In the genomic region with DNA sequence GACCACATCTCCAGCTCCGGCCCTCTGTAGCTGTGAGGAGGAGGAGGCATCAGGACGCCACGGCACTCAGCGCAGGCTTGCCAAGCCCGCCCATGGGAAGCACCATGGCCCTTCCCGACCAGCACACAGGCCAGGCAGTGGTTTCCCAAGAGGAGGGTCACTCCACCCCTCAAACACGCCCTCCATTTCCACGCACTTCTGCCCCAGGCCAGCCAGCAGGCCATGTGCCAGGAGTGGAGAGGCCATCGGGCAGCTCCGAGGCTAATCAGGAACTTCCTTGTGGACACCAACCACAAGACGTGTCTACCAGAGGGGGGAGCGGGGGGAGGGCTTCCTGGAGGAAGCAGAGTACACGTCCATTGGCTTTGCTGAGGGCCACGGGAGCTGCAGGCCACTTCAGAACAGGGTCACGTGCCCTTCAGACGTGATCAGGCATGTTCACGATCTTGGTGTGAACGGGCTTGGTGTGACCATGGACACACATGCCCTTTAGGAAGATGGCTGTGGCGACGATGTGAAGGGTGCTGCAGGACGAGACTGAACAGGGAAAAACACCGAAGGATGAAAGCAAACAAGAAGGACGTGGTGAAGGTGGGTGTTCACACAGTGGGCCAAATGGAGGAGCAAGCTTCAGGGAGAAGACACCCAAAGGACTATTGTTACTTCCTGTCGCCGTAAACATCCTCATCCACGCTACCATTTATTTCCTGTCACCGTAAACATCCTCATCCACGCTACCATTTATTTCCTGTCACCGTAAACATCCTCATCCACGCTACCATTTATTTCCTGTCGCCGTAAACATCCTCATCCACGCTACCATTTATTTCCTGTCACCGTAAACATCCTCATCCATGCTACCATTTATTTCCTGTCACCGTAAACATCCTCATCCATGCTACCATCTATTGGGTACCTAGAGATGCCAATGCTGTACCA, we compare ENCODE assay signal across 14 cellular contexts. TPM values are rescaled to one million over a fixed set of nuclear protein-coding genes. Genes with fewer than 3 reads are reported as not detected.
DNase-seq lines count a peak whose midpoint lies in the region; ATAC-seq and TF ChIP-seq lines count a peak whose summit lies in the region.
"Had no signal": no experiment of that assay in that cellular context is flagged by ENCODE, and none has a peak within 500 bp of the region (broad histone marks: within the 10 kb centered on the region; RNA-seq: fewer than 3 reads in every experiment).

No MANE protein-coding gene starts in this region.

- peak overlapping the region; percentile 67 for H3K4me3 Mint-ChIP-seq in activated CD8-positive, alpha-beta memory T cell treated with anti-CD3 and anti-CD28 coated beads, Interleukin-2, amount 10 ng/mL, durations not matched to agents 7 days and 5 days
- peak overlapping the region; percentile 59 for H3K4me3 Mint-ChIP-seq in activated CD8-positive, alpha-beta T cell treated with anti-CD3 and anti-CD28 coated beads, Interleukin-2, amount 10 ng/mL, durations not matched to agents 7 days and 5 days
- H3K4me3 Mint-ChIP-seq in stimulated activated naive CD8-positive, alpha-beta T cell treated with anti-CD3 and anti-CD28 coated beads, Interleukin-15, amount 100 ng/mL, for 72 hours: peak overlapping the region; percentile 88 to 93

- no peaks in the 10 kb centered on the region for H3K4me1 ChIP-seq in colonic mucosa
- H3K4me1 ChIP-seq: parathyroid adenoma had no signal

- intact Hi-C loops in colonic mucosa (cut with DNase I): no loop called here

- H3K9ac ChIP-seq in colonic mucosa (ENCODE audit: low read depth in 2 of 2, low read length in 2 of 2): no peak overlapping the region
- H3K9ac ChIP-seq: parathyroid adenoma had no signal

- POLR2A ChIA-PET in activated CD8-positive, alpha-beta T cell treated with anti-CD3 and anti-CD28 coated beads, Interleukin-2, amount 10 ng/mL, durations not matched to agents 7 days and 5 days (lab: Charles Lee): interaction anchor here (0.7 to 2.4 kb wide), 4 partner anchors 8 to 510 kb away, joined by 3 to 11 read pairs (median 5); a partner anchor contains a TSS

- no peaks in the 10 kb centered on the region for H3K27me3 Mint-ChIP-seq in activated CD8-positive, alpha-beta memory T cell treated with anti-CD3 and anti-CD28 coated beads, Interleukin-2, amount 10 ng/mL, durations not matched to agents 7 days and 5 days
- no peaks in the 10 kb centered on the region for H3K27me3 Mint-ChIP-seq in activated CD8-positive, alpha-beta T cell treated with anti-CD3 and anti-CD28 coated beads, Interleukin-2, amount 10 ng/mL, durations not matched to agents 7 days and 5 days (ENCODE audit: low read depth)
- no peaks in the 10 kb centered on the region for H3K27me3 Mint-ChIP-seq in stimulated activated naive CD8-positive, alpha-beta T cell treated with anti-CD3 and anti-CD28 coated beads, Interleukin-15, amount 100 ng/mL, for 72 hours

- H3K9me3 Mint-ChIP-seq in activated CD8-positive, alpha-beta memory T cell treated with anti-CD3 and anti-CD28 coated beads, Interleukin-2, amount 10 ng/mL, durations not matched to agents 7 days and 5 days (ENCODE audit: low read depth): no peaks in the 10 kb centered on the region
- no peaks in the 10 kb centered on the region for H3K9me3 Mint-ChIP-seq in activated CD8-positive, alpha-beta T cell treated with anti-CD3 and anti-CD28 coated beads, Interleukin-2, amount 10 ng/mL, durations not matched to agents 7 days and 5 days (ENCODE audit: insufficient read depth)
- H3K9me3 Mint-ChIP-seq in stimulated activated naive CD8-positive, alpha-beta T cell treated with anti-CD3 and anti-CD28 coated beads, Interleukin-15, amount 100 ng/mL, for 72 hours: no peaks in the 10 kb centered on the region

- H3K36me3 Mint-ChIP-seq in activated CD8-positive, alpha-beta memory T cell treated with anti-CD3 and anti-CD28 coated beads, Interleukin-2, amount 10 ng/mL, durations not matched to agents 7 days and 5 days: peaks cover 10% of the 10 kb centered on the region
- H3K36me3 Mint-ChIP-seq in activated CD8-positive, alpha-beta T cell treated with anti-CD3 and anti-CD28 coated beads, Interleukin-2, amount 10 ng/mL, durations not matched to agents 7 days and 5 days (ENCODE audit: low read depth): peaks cover 31% of the 10 kb centered on the region

- H3K4me3 ChIP-seq in colonic mucosa: no peak overlapping the region
- H3K4me3 ChIP-seq: adrenal gland had no signal

- H3K36me3 ChIP-seq in colonic mucosa: no peaks in the 10 kb centered on the region
- H3K36me3 ChIP-seq: adrenal gland had no signal

- CTCF ChIA-PET in activated CD8-positive, alpha-beta memory T cell treated with anti-CD3 and anti-CD28 coated beads, Interleukin-2, amount 10 ng/mL, durations not matched to agents 7 days and 5 days (lab: Charles Lee): interaction anchor here (1.2 to 1.6 kb wide), 2 partner anchors 9 to 30 kb away, joined by 3 to 4 read pairs; no protein-coding TSS in a partner anchor
- CTCF ChIA-PET in activated CD8-positive, alpha-beta T cell treated with anti-CD3 and anti-CD28 coated beads, Interleukin-2, amount 10 ng/mL, durations not matched to agents 7 days and 5 days (lab: Charles Lee): no interaction called here

- no peak for TF ChIP-seq CTCF in colonic mucosa (IDR thresholded peaks at IDR 0.05)

- peak; percentile 54 for DNase-seq in activated CD8-positive, alpha-beta memory T cell treated with anti-CD3 and anti-CD28 coated beads, Interleukin-2, amount 10 ng/mL, durations not matched to agents 7 days and 5 days
- no peak for DNase-seq in activated CD8-positive, alpha-beta memory T cell treated with anti-CD3 and anti-CD28 coated beads, Interleukin-2, amount 50 U/mL, for 48 hours
- peak; percentile 58 for DNase-seq in activated CD8-positive, alpha-beta T cell treated with anti-CD3 and anti-CD28 coated beads, Interleukin-2, amount 10 ng/mL, durations not matched to agents 7 days and 5 days
- DNase-seq in left lobe of liver (ENCODE audit: low spot score) (peak; percentile 44), colonic mucosa (no peak), dermis blood vessel endothelial cell (no peak)
- DNase-seq in stimulated activated naive CD8-positive, alpha-beta T cell treated with anti-CD3 and anti-CD28 coated beads, Interleukin-15, amount 100 ng/mL, for 72 hours: peak in 1 of 2 donors; percentile 37
- DNase-seq: ACHN, DMS79, MV-4-11, substantia nigra had no signal

- no peaks in the 10 kb centered on the region for H3K9me3 ChIP-seq in colonic mucosa
- H3K9me3 ChIP-seq: adrenal gland had no signal

- no peak overlapping the region for H3K27ac ChIP-seq in colonic mucosa
- H3K27ac ChIP-seq: adrenal gland, parathyroid adenoma had no signal

- H3K4me1 Mint-ChIP-seq in activated CD8-positive, alpha-beta memory T cell treated with anti-CD3 and anti-CD28 coated beads, Interleukin-2, amount 10 ng/mL, durations not matched to agents 7 days and 5 days: peaks cover 56% of the 10 kb centered on the region
- H3K4me1 Mint-ChIP-seq in activated CD8-positive, alpha-beta T cell treated with anti-CD3 and anti-CD28 coated beads, Interleukin-2, amount 10 ng/mL, durations not matched to agents 7 days and 5 days (ENCODE audit: low read depth): peaks cover 58% of the 10 kb centered on the region
- peaks cover 83% of the 10 kb centered on the region for H3K4me1 Mint-ChIP-seq in stimulated activated naive CD8-positive, alpha-beta T cell treated with anti-CD3 and anti-CD28 coated beads, Interleukin-15, amount 100 ng/mL, for 72 hours

- H3K27ac Mint-ChIP-seq in activated CD8-positive, alpha-beta memory T cell treated with anti-CD3 and anti-CD28 coated beads, Interleukin-2, amount 10 ng/mL, durations not matched to agents 7 days and 5 days: peak overlapping the region; percentile 90
- peak overlapping the region; percentile 97 for H3K27ac Mint-ChIP-seq in activated CD8-positive, alpha-beta T cell treated with anti-CD3 and anti-CD28 coated beads, Interleukin-2, amount 10 ng/mL, durations not matched to agents 7 days and 5 days
- peak overlapping the region; percentile 95 to 96 for H3K27ac Mint-ChIP-seq in stimulated activated naive CD8-positive, alpha-beta T cell treated with anti-CD3 and anti-CD28 coated beads, Interleukin-15, amount 100 ng/mL, for 72 hours

- ATAC-seq in activated CD8-positive, alpha-beta memory T cell treated with anti-CD3 and anti-CD28 coated beads, Interleukin-2, amount 10 ng/mL, durations not matched to agents 7 days and 5 days: peak; percentile 31
- ATAC-seq in activated CD8-positive, alpha-beta T cell treated with anti-CD3 and anti-CD28 coated beads, Interleukin-2, amount 10 ng/mL, durations not matched to agents 7 days and 5 days: peak; percentile 13
- ATAC-seq in left lobe of liver (peak; percentile 26), GM18502 (IDR thresholded peaks at IDR 0.05; ENCODE audit: poor library complexity, unreplicated experiment) (no peak)
- no peak for ATAC-seq in stimulated activated naive CD8-positive, alpha-beta T cell treated with anti-CD3 and anti-CD28 coated beads, Interleukin-15, amount 100 ng/mL, for 72 hours

- no peaks in the 10 kb centered on the region for H3K27me3 ChIP-seq in colonic mucosa
- H3K27me3 ChIP-seq: adrenal gland had no signal

RNA-seq across cellular contexts. Expression of a gene that starts 6.5 kb away (rescaled TPM):
- 10 to 100 TPM; 31.5 to 33.0 TPM for total RNA-seq in activated CD8-positive, alpha-beta memory T cell treated with anti-CD3 and anti-CD28 coated beads, Interleukin-2, amount 10 ng/mL, durations not matched to agents 7 days and 5 days
- total RNA-seq in activated CD8-positive, alpha-beta T cell treated with anti-CD3 and anti-CD28 coated beads, Interleukin-2, amount 10 ng/mL, durations not matched to agents 7 days and 5 days: 10 to 100 TPM; 24.1 to 26.3 TPM
- total RNA-seq in left lobe of liver (15.4 TPM), colonic mucosa (10 to 100 TPM; 20.2 to 25.5 TPM), dermis blood vessel endothelial cell (37.6 and 43.2 TPM in 2 replicates)

RNA-seq across cellular contexts. Expression of a gene that starts 40.7 kb away (rescaled TPM):
- total RNA-seq in activated CD8-positive, alpha-beta memory T cell treated with anti-CD3 and anti-CD28 coated beads, Interleukin-2, amount 10 ng/mL, durations not matched to agents 7 days and 5 days: 10 to 100 TPM; 65.1 to 71.9 TPM
- total RNA-seq in activated CD8-positive, alpha-beta T cell treated with anti-CD3 and anti-CD28 coated beads, Interleukin-2, amount 10 ng/mL, durations not matched to agents 7 days and 5 days: 10 to 100 TPM; 46.7 to 52.4 TPM
- total RNA-seq in left lobe of liver: 5.0 TPM
- 10 to 100 TPM in 1 of 2 donors, 1 to 10 TPM in 1; 5.6 to 39.2 TPM for total RNA-seq in colonic mucosa
- total RNA-seq in dermis blood vessel endothelial cell: 4.4 and 9.2 TPM in 2 replicates

RNA-seq across cellular contexts. Expression of a gene that starts 41.7 kb away (rescaled TPM):
- 10 to 100 TPM; 86.4 to 99.5 TPM for total RNA-seq in activated CD8-positive, alpha-beta memory T cell treated with anti-CD3 and anti-CD28 coated beads, Interleukin-2, amount 10 ng/mL, durations not matched to agents 7 days and 5 days
- 10 to 100 TPM; 90.8 to 97.2 TPM for total RNA-seq in activated CD8-positive, alpha-beta T cell treated with anti-CD3 and anti-CD28 coated beads, Interleukin-2, amount 10 ng/mL, durations not matched to agents 7 days and 5 days
- 25.6 TPM for total RNA-seq in left lobe of liver
- 10 to 100 TPM; 74.7 to 77.8 TPM for total RNA-seq in colonic mucosa
- total RNA-seq in dermis blood vessel endothelial cell: 47.6 and 55.1 TPM in 2 replicates

Comparison
In these comparisons a context has a peak if more than half of its experiments do, and no peak if none do; other contexts are left out.
1. DNase-seq: peak in activated CD8-positive, alpha-beta memory T cell treated with anti-CD3 and anti-CD28 coated beads, Interleukin-2, amount 10 ng/mL, durations not matched to agents 7 days and 5 days (single experiment), activated CD8-positive, alpha-beta T cell treated with anti-CD3 and anti-CD28 coated beads, Interleukin-2, amount 10 ng/mL, durations not matched to agents 7 days and 5 days (single experiment) and left lobe of liver (single experiment); none in activated CD8-positive, alpha-beta memory T cell treated with anti-CD3 and anti-CD28 coated beads, Interleukin-2, amount 50 U/mL, for 48 hours (single experiment), colonic mucosa (single experiment) and dermis blood vessel endothelial cell (single experiment).
2. ATAC-seq: peak in activated CD8-positive, alpha-beta memory T cell treated with anti-CD3 and anti-CD28 coated beads, Interleukin-2, amount 10 ng/mL, durations not matched to agents 7 days and 5 days (single experiment), activated CD8-positive, alpha-beta T cell treated with anti-CD3 and anti-CD28 coated beads, Interleukin-2, amount 10 ng/mL, durations not matched to agents 7 days and 5 days (single experiment) and left lobe of liver (single experiment); none in stimulated activated naive CD8-positive, alpha-beta T cell treated with anti-CD3 and anti-CD28 coated beads, Interleukin-15, amount 100 ng/mL, for 72 hours (single experiment) and GM18502 (single experiment).
3. Peak in every context shown above with its lines, with median percentiles within 50 percentile points of each other: H3K27ac Mint-ChIP-seq and H3K4me3 Mint-ChIP-seq.